In genomic region chr16:85296859-85297698, GRCh38 we compare ENCODE assay signal across 8 cellular contexts.
DNase-seq lines count a peak whose midpoint lies in the region; ATAC-seq and TF ChIP-seq lines count a peak whose summit lies in the region.

No MANE protein-coding gene starts in this region.

- no peaks in the 10 kb centered on the region for H3K4me1 ChIP-seq in Loucy (ENCODE audit: insufficient read depth, low read length, poor library complexity, severe bottlenecking)
- no peaks in the 10 kb centered on the region for H3K4me1 ChIP-seq in thoracic aorta (ENCODE audit: control insufficient read depth in 1 of 2, low read depth in 2 of 2)

- DNase-seq in ELF-1 (ENCODE audit: low read depth, low spot score) = peak; percentile 53
- peak; percentile 33 to 35 for DNase-seq in activated CD4-positive, alpha-beta T cell treated with anti-CD3 and anti-CD28 coated beads for 24 hours (ENCODE audit: low read depth in 2 of 2)
- peak; percentile 35 for DNase-seq in effector CD4-positive, alpha-beta T cell
- peak; percentile 46 for DNase-seq in mucosa of gallbladder (ENCODE audit: low spot score)
- no peak for DNase-seq in thoracic aorta (ENCODE audit: low spot score)

- H3K9me3 ChIP-seq in Loucy (ENCODE audit: insufficient read depth, low read depth, low read length) = no peaks in the 10 kb centered on the region
- H3K9me3 ChIP-seq in thoracic aorta = no peaks in the 10 kb centered on the region

- H3F3A ChIP-seq in Loucy (ENCODE audit: low read depth) = no peaks in the 10 kb centered on the region

- H3K36me3 ChIP-seq in Loucy (ENCODE audit: insufficient read depth, low read length) (no peaks in the 10 kb centered on the region), thoracic aorta (no peaks in the 10 kb centered on the region)

- no peaks in the 10 kb centered on the region for H4K20me1 ChIP-seq in Loucy (ENCODE audit: insufficient read depth, low read length, poor library complexity, severe bottlenecking)

- H3K4me2 ChIP-seq in Loucy (ENCODE audit: low read depth, low read length, poor library complexity, severe bottlenecking) = no peak overlapping the region

- ATAC-seq in thoracic aorta (ENCODE audit: insufficient number of reproducible peaks, low FRiP score, low read depth) (no peak), GM18909 (IDR thresholded peaks at IDR 0.05; ENCODE audit: poor library complexity, unreplicated experiment) (no peak), GM19023 (IDR thresholded peaks at IDR 0.05; ENCODE audit: unreplicated experiment) (no peak)

- no peak overlapping the region for H3K9ac ChIP-seq in Loucy (ENCODE audit: low read depth, low read length, poor library complexity, severe bottlenecking)

- H3K9me2 ChIP-seq in Loucy (replicated peaks; ENCODE audit: low read depth, low read length) = no peaks in the 10 kb centered on the region

- no peak overlapping the region for H3K27ac ChIP-seq in thoracic aorta

- H3K79me2 ChIP-seq in Loucy (ENCODE audit: insufficient read depth, low read length) = no peaks in the 10 kb centered on the region

- TF ChIP-seq CTCF in Loucy (conservative IDR thresholded peaks at IDR 0.05; ENCODE audit: low read length) = peak; percentile 82
- TF ChIP-seq CTCF in thoracic aorta (IDR thresholded peaks at IDR 0.05) = peak; percentile 56

- H2AFZ ChIP-seq in Loucy (ENCODE audit: low read length) = no peak overlapping the region

- H3K4me3 ChIP-seq in Loucy (ENCODE audit: low read length, poor library complexity, severe bottlenecking) = no peak overlapping the region
- no peak overlapping the region for H3K4me3 ChIP-seq in thoracic aorta

- no peaks in the 10 kb centered on the region for H3K27me3 ChIP-seq in Loucy (ENCODE audit: insufficient read depth, low read length, poor library complexity, severe bottlenecking)
- no peaks in the 10 kb centered on the region for H3K27me3 ChIP-seq in thoracic aorta (replicated peaks; ENCODE audit: insufficient read depth)
